ENCODE assay signal across 22 cellular contexts in genomic region chr5:148911386-148911785, GRCh38.
A peak's percentile ranks its signal among the peaks of the same experiment; 100 is the strongest.
DNase-seq lines count a peak whose midpoint lies in the region; ATAC-seq and TF ChIP-seq lines count a peak whose summit lies in the region.
"Had no signal": no experiment of that assay in that cellular context is flagged by ENCODE, and none has a peak within 500 bp of the region (broad histone marks: within the 10 kb centered on the region; RNA-seq: fewer than 3 reads in every experiment).

No MANE protein-coding gene starts in this region.

- POLR2A ChIA-PET in PC-9 (lab: Charles Lee; ENCODE audit: unreplicated experiment): interaction anchor here (0.6 kb wide), 1 partner anchor 215 kb away, joined by 4 read pairs; no protein-coding TSS in a partner anchor

- H3K27me3 ChIP-seq in ACC112 (ENCODE audit: insufficient read depth, low read length) (no peaks in the 10 kb centered on the region), PC-9 (ENCODE audit: insufficient read depth, low read depth) (no peaks in the 10 kb centered on the region), endodermal cell (ENCODE audit: control insufficient read depth, insufficient read depth, low read length, poor library complexity, severe bottlenecking) (no peaks in the 10 kb centered on the region), mesenchymal stem cell (ENCODE audit: control insufficient read depth in 1 of 2, insufficient read depth in 1 of 2, low read length in 2 of 2) (no peaks in the 10 kb centered on the region), Peyer's patch (no peaks in the 10 kb centered on the region)
- H3K27me3 ChIP-seq: BE2C, gastroesophageal sphincter had no signal

- H3K4me1 Mint-ChIP-seq in endodermal cell (peaks cover 20% of the 10 kb centered on the region), type B pancreatic cell (ENCODE audit: unreplicated experiment) (peaks cover 20% of the 10 kb centered on the region)
- H3K4me1 Mint-ChIP-seq: nephron had no signal

- no peak overlapping the region for H2BK120ac ChIP-seq in mesenchymal stem cell (ENCODE audit: low read depth, low read length)

- no peak overlapping the region for H2BK5ac ChIP-seq in mesenchymal stem cell (ENCODE audit: low read depth, low read length, poor library complexity, severe bottlenecking)

- no peak overlapping the region for H4K91ac ChIP-seq in mesenchymal stem cell (ENCODE audit: low read length)

- ATAC-seq in GM19395 (IDR thresholded peaks at IDR 0.05; ENCODE audit: unreplicated experiment): no peak
- no peak for ATAC-seq in HG03432 (IDR thresholded peaks at IDR 0.05; ENCODE audit: unreplicated experiment)
- ATAC-seq: activated CD4-positive, CD25-positive, alpha-beta regulatory T cell treated with anti-CD3 and anti-CD28 coated beads, Interleukin-2, amount 50 U/mL, for 24 hours; activated CD8-positive, alpha-beta T cell treated with anti-CD3 and anti-CD28 coated beads for 36 hours; activated naive CD8-positive, alpha-beta T cell treated with anti-CD3 and anti-CD28 coated beads, Interleukin-2, amount 50 U/mL, for 24 hours; gastroesophageal sphincter had no signal

- TF ChIP-seq CTCF in PC-9 (conservative IDR thresholded peaks at IDR 0.05) (no peak), endodermal cell (conservative IDR thresholded peaks at IDR 0.05) (no peak), type B pancreatic cell (conservative IDR thresholded peaks at IDR 0.05) (no peak), Peyer's patch (IDR thresholded peaks at IDR 0.05) (no peak)

- H3K9me2 ChIP-seq in PC-9 (ENCODE audit: insufficient read depth): no peaks in the 10 kb centered on the region

- H3K27me3 Mint-ChIP-seq in endodermal cell (ENCODE audit: insufficient read depth) (peaks cover 25% of the 10 kb centered on the region), type B pancreatic cell (peaks cover 4% of the 10 kb centered on the region)
- H3K27me3 Mint-ChIP-seq: activated naive CD8-positive, alpha-beta T cell treated with anti-CD3 and anti-CD28 coated beads, Interleukin-2, amount 50 U/mL, for 24 hours had no signal

- H3K27ac Mint-ChIP-seq in endodermal cell (no peak overlapping the region), type B pancreatic cell (no peak overlapping the region)
- H3K27ac Mint-ChIP-seq: activated CD8-positive, alpha-beta T cell treated with anti-CD3 and anti-CD28 coated beads for 36 hours; activated naive CD8-positive, alpha-beta T cell treated with anti-CD3 and anti-CD28 coated beads, Interleukin-2, amount 50 U/mL, for 24 hours; nephron had no signal

- H3K4me1 ChIP-seq in ACC112 (ENCODE audit: control insufficient read depth, insufficient read depth, low read length, unreplicated experiment): peaks cover 68% of the 10 kb centered on the region
- peaks cover 85% of the 10 kb centered on the region for H3K4me1 ChIP-seq in PC-9 (replicated peaks; ENCODE audit: insufficient read depth)
- H3K4me1 ChIP-seq in endodermal cell (ENCODE audit: control insufficient read depth, insufficient read depth, low read length): peaks cover 16% of the 10 kb centered on the region
- H3K4me1 ChIP-seq in mesenchymal stem cell (ENCODE audit: control insufficient read depth, insufficient read depth, low read depth, low read length): peaks cover 16% of the 10 kb centered on the region
- H3K4me1 ChIP-seq in Peyer's patch: peaks cover 0 to 9% (median 0%) of the 10 kb centered on the region in 4 donors
- H3K4me1 ChIP-seq: BE2C had no signal

- H2AFZ ChIP-seq in ACC112 (ENCODE audit: low read length, unreplicated experiment): no peak overlapping the region
- H2AFZ ChIP-seq in PC-9: no peak overlapping the region
- H2AFZ ChIP-seq in mesenchymal stem cell (ENCODE audit: low read depth, low read length): no peak overlapping the region

- H3K14ac ChIP-seq in mesenchymal stem cell (ENCODE audit: low read length in 2 of 2): no peak overlapping the region

- peak overlapping the region in 1 of 2 experiments; percentile 69 for H3K4ac ChIP-seq in mesenchymal stem cell (ENCODE audit: low read depth in 1 of 2, low read length in 2 of 2)

- peak overlapping the region; percentile 46 to 68 for H3K18ac ChIP-seq in mesenchymal stem cell (ENCODE audit: low read depth in 1 of 2, low read length in 2 of 2)

- H3K9ac ChIP-seq in endodermal cell (ENCODE audit: extremely low read depth, low read length, poor library complexity, severe bottlenecking): no peak overlapping the region
- H3K9ac ChIP-seq in mesenchymal stem cell (ENCODE audit: low read length): no peak overlapping the region

- H4K8ac ChIP-seq in mesenchymal stem cell (ENCODE audit: low read length): no peak overlapping the region

- H3F3A ChIP-seq in PC-9 (ENCODE audit: insufficient read depth, low read depth): peaks cover 69% of the 10 kb centered on the region

- CTCF ChIA-PET in PC-9 (lab: Charles Lee): interaction anchor here (0.7 kb wide), 1 partner anchor 181 kb away, joined by 3 read pairs; no protein-coding TSS in a partner anchor

- peak overlapping the region; percentile 41 to 91 for H2BK12ac ChIP-seq in mesenchymal stem cell (ENCODE audit: low read length in 2 of 2)

- H2BK15ac ChIP-seq in mesenchymal stem cell (ENCODE audit: low read depth, poor library complexity, severe bottlenecking): no peak overlapping the region

- BruUV-seq in PC-9 (replicated peaks; lab: Mats Ljungman, UMichigan): TSS peak; percentile 21

- no peak overlapping the region for H2AK5ac ChIP-seq in mesenchymal stem cell (ENCODE audit: low read length, severe bottlenecking)

- H3K36me3 Mint-ChIP-seq in endodermal cell (ENCODE audit: low read depth) (no peaks in the 10 kb centered on the region), type B pancreatic cell (no peaks in the 10 kb centered on the region)

- no peak overlapping the region for H3K23ac ChIP-seq in mesenchymal stem cell (ENCODE audit: low read length in 2 of 2)

- H3K9me3 ChIP-seq in PC-9 (ENCODE audit: insufficient read depth, low read depth) (no peaks in the 10 kb centered on the region), endodermal cell (ENCODE audit: control insufficient read depth, low read length) (no peaks in the 10 kb centered on the region), mesenchymal stem cell (ENCODE audit: control insufficient read depth, low read length) (no peaks in the 10 kb centered on the region), Peyer's patch (no peaks in the 10 kb centered on the region)
- H3K9me3 ChIP-seq: BE2C, gastroesophageal sphincter, left ventricle myocardium inferior had no signal

- H3K4me3 ChIP-seq in ACC112 (ENCODE audit: low read depth, low read length) (no peak overlapping the region), PC-9 (no peak overlapping the region), endodermal cell (ENCODE audit: low read length) (no peak overlapping the region), mesenchymal stem cell (ENCODE audit: insufficient read depth in 1 of 2, low read depth in 1 of 2, low read length in 2 of 2) (no peak overlapping the region), Peyer's patch (no peak overlapping the region)
- H3K4me3 ChIP-seq: gastroesophageal sphincter, left ventricle myocardium inferior had no signal

- no peaks in the 10 kb centered on the region for H3K79me2 ChIP-seq in ACC112 (ENCODE audit: control insufficient read depth, insufficient read depth, low read length, unreplicated experiment)
- H3K79me2 ChIP-seq in PC-9 (ENCODE audit: low read depth): no peaks in the 10 kb centered on the region

- DNase-seq in PC-9 (no peak), endodermal cell (peak; percentile 45), mesenchymal stem cell (no peak), type B pancreatic cell (ENCODE audit: extremely low spot score, unreplicated experiment) (no peak), Peyer's patch (no peak)
- DNase-seq: activated CD8-positive, alpha-beta T cell treated with anti-CD3 and anti-CD28 coated beads for 36 hours; activated effector memory CD4-positive, alpha-beta T cell treated with anti-CD3 and anti-CD28 coated beads, Interleukin-2, amount 50 U/mL, for 16 hours; activated naive CD8-positive, alpha-beta T cell treated with anti-CD3 and anti-CD28 coated beads, Interleukin-2, amount 50 U/mL, for 24 hours; activated T-cell treated with anti-CD3 and anti-CD28 coated beads for 4 hours; BE2C; DMS79 treated with DMSO at 0.1 percent for 48 hours; NCI-H2081; NCI-H446 treated with DMSO at 0.1 percent for 48 hours; SIG-M5; stimulated activated CD8-positive, alpha-beta memory T cell treated with anti-CD3 and anti-CD28 coated beads, Interleukin-4, amount 100 ng/mL, for 48 hours had no signal

- peak overlapping the region; percentile 87 for H3K27ac ChIP-seq in ACC112 (ENCODE audit: low read depth, low read length)
- H3K27ac ChIP-seq in PC-9: peak overlapping the region; percentile 98
- H3K27ac ChIP-seq in endodermal cell (ENCODE audit: low read depth, low read length): no peak overlapping the region
- H3K27ac ChIP-seq in mesenchymal stem cell (ENCODE audit: low read length, poor library complexity, severe bottlenecking): no peak overlapping the region
- no peak overlapping the region for H3K27ac ChIP-seq in Peyer's patch
- H3K27ac ChIP-seq: gastroesophageal sphincter, left ventricle myocardium inferior had no signal

- H3K9me3 Mint-ChIP-seq in endodermal cell: no peaks in the 10 kb centered on the region
- no peaks in the 10 kb centered on the region for H3K9me3 Mint-ChIP-seq in type B pancreatic cell
- H3K9me3 Mint-ChIP-seq: activated CD8-positive, alpha-beta T cell treated with anti-CD3 and anti-CD28 coated beads for 36 hours; activated naive CD8-positive, alpha-beta T cell treated with anti-CD3 and anti-CD28 coated beads, Interleukin-2, amount 50 U/mL, for 24 hours; nephron had no signal

- no peaks in the 10 kb centered on the region for H4K20me1 ChIP-seq in PC-9 (ENCODE audit: insufficient read depth)

- H3K36me3 ChIP-seq in ACC112 (ENCODE audit: insufficient read depth, low read length): no peaks in the 10 kb centered on the region
- H3K36me3 ChIP-seq in PC-9 (ENCODE audit: low read depth): no peaks in the 10 kb centered on the region
- H3K36me3 ChIP-seq in endodermal cell (ENCODE audit: control insufficient read depth, insufficient read depth, low read length): no peaks in the 10 kb centered on the region
- no peaks in the 10 kb centered on the region for H3K36me3 ChIP-seq in mesenchymal stem cell (ENCODE audit: control insufficient read depth in 1 of 2, insufficient read depth in 2 of 2, low read depth in 1 of 2, low read length in 2 of 2)
- H3K36me3 ChIP-seq in Peyer's patch: no peaks in the 10 kb centered on the region
- H3K36me3 ChIP-seq: BE2C, gastroesophageal sphincter, left ventricle myocardium inferior had no signal

- H3K4me2 ChIP-seq in PC-9: peak overlapping the region; percentile 65
- H3K4me2 ChIP-seq in mesenchymal stem cell (ENCODE audit: low read length, poor library complexity, severe bottlenecking): no peak overlapping the region

- intact Hi-C loops in PC-9 (cut with micrococcal nuclease; ENCODE audit: unreplicated experiment): loop anchor here (5.0 kb wide), 5 partner anchors 216 to 651 kb away; no protein-coding TSS in a partner anchor

- no peaks in the 10 kb centered on the region for H3K79me1 ChIP-seq in mesenchymal stem cell (replicated peaks; ENCODE audit: low read length, poor library complexity, severe bottlenecking)

- 93 to 100% methylated on average over 2 of the region's 2 CpGs for WGBS in endodermal cell (ENCODE audit: insufficient coverage in 1 of 2, insufficient read length in 1 of 2), 2 experiments
- WGBS in mesenchymal stem cell: 100% methylated on average over 2 of the region's 2 CpGs

- TF ChIP-seq POLR2A in Peyer's patch (IDR thresholded peaks at IDR 0.05): no peak

- no peak overlapping the region for H3K4me3 Mint-ChIP-seq in endodermal cell
- no peak overlapping the region for H3K4me3 Mint-ChIP-seq in type B pancreatic cell
- H3K4me3 Mint-ChIP-seq: activated CD8-positive, alpha-beta T cell treated with anti-CD3 and anti-CD28 coated beads for 36 hours; activated naive CD8-positive, alpha-beta T cell treated with anti-CD3 and anti-CD28 coated beads, Interleukin-2, amount 50 U/mL, for 24 hours; nephron had no signal

Comparison
In these comparisons a context has a peak if more than half of its experiments do, and no peak if none do; other contexts are left out.
1. H3K27ac ChIP-seq: peak in ACC112 (single experiment) and PC-9 (single experiment); none in endodermal cell (single experiment), mesenchymal stem cell (single experiment) and Peyer's patch (0 of 4).